Comparison of ENCODE assay signal across 32 cellular contexts in genomic region chr2:135547311-135547710, GRCh38.
"Had no signal": no experiment of that assay in that cellular context is flagged by ENCODE, and none has a peak within 500 bp of the region (broad histone marks: within the 10 kb centered on the region; RNA-seq: fewer than 3 reads in every experiment).

No MANE protein-coding gene starts in this region.

- ATAC-seq: activated CD8-positive, alpha-beta T cell treated with anti-CD3 and anti-CD28 coated beads for 36 hours; body of pancreas had no signal

- H3K9me3 ChIP-seq: adrenal gland, body of pancreas, breast epithelium had no signal

- DNase-seq: activated B cell treated with CpG ODN at 0.5 μM for 24 hours; activated CD4-positive, alpha-beta memory T cell treated with anti-CD3 and anti-CD28 coated beads for 36 hours; activated CD4-positive, alpha-beta T cell treated with anti-CD3 and anti-CD28 coated beads for 4 hours; activated CD4-positive, alpha-beta T cell treated with anti-CD3 and anti-CD28 coated beads, Interleukin-2, amount 10 ng/mL, durations not matched to agents 24 days and 14 days; activated CD4-positive, alpha-beta T cell treated with anti-CD3 and anti-CD28 coated beads, Interleukin-2, amount 50 U/mL, for 1 hour; activated CD4-positive, alpha-beta T cell treated with anti-CD3 and anti-CD28 coated beads, Interleukin-2, amount 50 U/mL, for 4 hours; activated CD4-positive, CD25-positive, alpha-beta regulatory T cell treated with anti-CD3 and anti-CD28 coated beads, Interleukin-2, amount 50 U/mL, for 72 hours; activated CD8-positive, alpha-beta memory T cell treated with anti-CD3 and anti-CD28 coated beads, Interleukin-2, amount 50 U/mL, for 4 hours; activated CD8-positive, alpha-beta T cell treated with anti-CD3 and anti-CD28 coated beads for 36 hours; activated effector memory CD4-positive, alpha-beta T cell treated with anti-CD3 and anti-CD28 coated beads, Interleukin-2, amount 50 U/mL, for 16 hours; activated gamma-delta T cell treated with Interleukin-2 at 50 U/mL for 16 hours; activated naive CD4-positive, alpha-beta T cell; activated naive CD4-positive, alpha-beta T cell treated with anti-CD3 and anti-CD28 coated beads for 36 hours; activated naive CD4-positive, alpha-beta T cell treated with anti-CD3 and anti-CD28 coated beads, Interleukin-2, amount 50 U/mL, for 16 hours; activated naive CD8-positive, alpha-beta T cell treated with anti-CD3 and anti-CD28 coated beads for 36 hours; activated T-cell treated with anti-CD3 and anti-CD28 coated beads for 4 hours; activated T-cell treated with anti-CD3 and anti-CD28 coated beads, Interleukin-2, amount 50 U/mL, for 1 hour; activated T-cell treated with anti-CD3 and anti-CD28 coated beads, Interleukin-2, amount 50 U/mL, for 4 hours; activated T-cell treated with anti-CD3 and anti-CD28 coated beads, Interleukin-2, amount 50 U/mL, for 72 hours; adrenal gland; amniotic stem cell; aorta; body of pancreas; brain microvascular endothelial cell; central memory CD4-positive, alpha-beta T cell; cerebellar nuclear complex; T-helper 2 cell; T-helper 9 cell had no signal

- H3K27me3 ChIP-seq: adrenal gland, body of pancreas, brain microvascular endothelial cell, breast epithelium had no signal

- H3K4me1 ChIP-seq: adrenal gland, body of pancreas, breast epithelium had no signal

- H3K27ac ChIP-seq: adrenal gland, body of pancreas, brain microvascular endothelial cell, breast epithelium, VCaP had no signal

- FAIRE-seq: astrocyte, TTC549 had no signal

- H3K4me3 ChIP-seq: adrenal gland, body of pancreas, breast epithelium had no signal

- H3K36me3 ChIP-seq: adrenal gland, brain microvascular endothelial cell, breast epithelium had no signal
